ENCODE assay signal across 8 cellular contexts in genomic region chr16:87806246-87806607, GRCh38. TPM values are rescaled to one million over a fixed set of nuclear protein-coding genes. Genes with fewer than 3 reads are reported as not detected.
DNase-seq lines count a peak whose midpoint lies in the region; ATAC-seq and TF ChIP-seq lines count a peak whose summit lies in the region.

No MANE protein-coding gene starts in this region.

- H3K9me3 Mint-ChIP-seq in memory B cell, result no peaks in the 10 kb centered on the region

- peaks cover 46% of the 10 kb centered on the region for H3K4me1 Mint-ChIP-seq in memory B cell

- H3K27ac ChIP-seq in AG04450 (ENCODE audit: low read depth, low read length), result peak overlapping the region; percentile 89

- peaks cover 3% of the 10 kb centered on the region for H3K27me3 ChIP-seq in AG04450 (ENCODE audit: control insufficient read depth, insufficient read depth, low read length)

- DNase-seq in AG04450 (ENCODE audit: low read depth, low spot score), result no peak
- DNase-seq in HT-29 (ENCODE audit: low spot score), result peak; percentile 36
- DNase-seq in activated naive CD4-positive, alpha-beta T cell treated with anti-CD3 and anti-CD28 coated beads, Interleukin-2, amount 50 U/mL, for 16 hours, result peak; percentile 46
- DNase-seq in memory B cell (ENCODE audit: low spot score in 2 of 2), result no peak
- DNase-seq in NCI-H2196 treated with DMSO at 0.1 percent for 48 hours (lab: John Stamatoyannopoulos, UW; ENCODE audit: unreplicated experiment), result no peak
- DNase-seq in anterior cingulate cortex (lab: John Stamatoyannopoulos, UW), result no peak

- CTCF ChIA-PET in AG04450 (lab: Charles Lee), result interaction anchor here (0.6 to 3.1 kb wide), 5 partner anchors 12 to 65 kb away, joined by 3 to 17 read pairs (median 8); no protein-coding TSS in a partner anchor

- no peaks in the 10 kb centered on the region for H3K36me3 Mint-ChIP-seq in memory B cell

- no peaks in the 10 kb centered on the region for H3K27me3 Mint-ChIP-seq in memory B cell

- TF ChIP-seq CTCF in AG04450 (IDR thresholded peaks at IDR 0.05; ENCODE audit: low read depth, low read length), result no peak

- H3K27ac Mint-ChIP-seq in memory B cell, result peak overlapping the region; percentile 91

- ATAC-seq in memory B cell (ENCODE audit: low read depth) (no peak), HG03378 (IDR thresholded peaks at IDR 0.05; ENCODE audit: unreplicated experiment) (no peak), HG03025 (IDR thresholded peaks at IDR 0.05; ENCODE audit: low FRiP score, unreplicated experiment) (no peak)

- peak overlapping the region; percentile 73 for H3K4me3 Mint-ChIP-seq in memory B cell

- peaks cover 16% of the 10 kb centered on the region for H3K9me3 ChIP-seq in AG04450 (ENCODE audit: control insufficient read depth, insufficient read depth, low read length)

- peak overlapping the region; percentile 34 for H3K4me3 ChIP-seq in AG04450 (ENCODE audit: low read depth, low read length)

- POLR2A ChIA-PET in AG04450 (lab: Yijun Ruan, JAX), result interaction anchor here (0.6 to 1.1 kb wide), 3 partner anchors 12 to 27 kb away, joined by 4 to 8 read pairs (median 7); no protein-coding TSS in a partner anchor

RNA-seq across cellular contexts. Expression of gene KLHDC4, which starts 40.4 kb away (rescaled TPM):
- 9.9 and 11.5 TPM in 2 replicates for polyA plus RNA-seq in AG04450 (2011; rRNA removed)
- polyA minus RNA-seq in AG04450 (2011; rRNA and poly(A)+ RNA removed), result 10.2 and 14.2 TPM in 2 replicates
- total RNA-seq in HT-29 (2014; rRNA removed; shearing (Covaris generic)), result 64.8 and 73.6 TPM in 2 replicates

Comparison
In these comparisons a context has a peak if more than half of its experiments do, and no peak if none do; other contexts are left out.
1. DNase-seq: peak in HT-29 (single experiment) and activated naive CD4-positive, alpha-beta T cell treated with anti-CD3 and anti-CD28 coated beads, Interleukin-2, amount 50 U/mL, for 16 hours (single experiment); none in AG04450 (single experiment), memory B cell (0 of 2), NCI-H2196 treated with DMSO at 0.1 percent for 48 hours (single experiment) and anterior cingulate cortex (0 of 58).